Comparison of ENCODE assay signal across 11 cellular contexts in the genomic region with DNA sequence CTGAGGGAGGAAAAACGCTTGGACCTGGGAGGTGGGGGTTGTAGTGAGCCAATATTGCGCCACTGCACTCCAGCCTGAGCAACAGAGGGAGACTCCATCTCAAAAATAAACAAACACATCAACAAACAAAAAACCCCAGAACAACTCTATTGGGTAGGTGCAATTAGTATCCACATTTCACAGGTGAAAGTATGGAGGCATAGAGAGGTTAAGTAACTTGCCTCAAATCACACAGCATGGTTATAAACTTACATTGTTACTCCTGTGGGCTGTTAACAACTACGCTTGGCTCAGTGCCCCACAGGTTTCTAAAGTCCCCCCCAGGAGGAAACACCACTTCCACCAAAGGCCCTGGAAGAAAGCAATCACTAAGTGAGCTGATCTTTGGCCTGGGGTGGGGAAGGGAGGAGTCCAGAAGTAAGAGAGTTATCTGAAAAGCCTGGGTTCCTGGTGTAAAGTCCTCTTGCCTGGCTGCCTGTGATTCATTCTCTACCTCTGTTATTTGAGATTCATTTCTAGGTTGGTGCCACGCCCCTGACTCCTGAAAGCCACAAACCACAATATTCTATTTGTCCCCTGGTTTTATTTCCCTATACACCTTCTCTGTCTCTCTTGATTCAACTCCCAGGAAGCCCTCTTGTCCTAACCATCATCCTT.
DNase-seq lines count a peak whose midpoint lies in the region; ATAC-seq, FAIRE-seq and TF ChIP-seq lines count a peak whose summit lies in the region.
"Had no signal": no experiment of that assay in that cellular context is flagged by ENCODE, and none has a peak within 500 bp of the region (broad histone marks: within the 10 kb centered on the region; RNA-seq: fewer than 3 reads in every experiment).

No MANE protein-coding gene starts in this region.

- H3K27ac ChIP-seq in CD4-positive, CD25-positive, alpha-beta regulatory T cell (ENCODE audit: insufficient read depth, low read length, poor library complexity, severe bottlenecking): no peak overlapping the region
- no peak overlapping the region for H3K27ac ChIP-seq in GM23248

- H3K27me3 Mint-ChIP-seq in CD4-positive, CD25-positive, alpha-beta regulatory T cell: no peaks in the 10 kb centered on the region
- H3K27me3 Mint-ChIP-seq in WTC11 (ENCODE audit: low read depth): no peaks in the 10 kb centered on the region

- H3K36me3 ChIP-seq in CD4-positive, CD25-positive, alpha-beta regulatory T cell (ENCODE audit: control insufficient read depth, insufficient read depth, low read length): no peaks in the 10 kb centered on the region
- H3K36me3 ChIP-seq in GM23248 (ENCODE audit: low read depth) (no peaks in the 10 kb centered on the region), kidney epithelial cell (ENCODE audit: control insufficient read depth, insufficient read depth, low read length) (no peaks in the 10 kb centered on the region)
- H3K36me3 ChIP-seq: breast epithelium had no signal

- H3K27me3 ChIP-seq in CD4-positive, CD25-positive, alpha-beta regulatory T cell (ENCODE audit: control insufficient read depth, insufficient read depth, low read length): no peaks in the 10 kb centered on the region
- H3K27me3 ChIP-seq in GM23248 (replicated peaks; ENCODE audit: insufficient read depth): no peaks in the 10 kb centered on the region
- H3K27me3 ChIP-seq in kidney epithelial cell (ENCODE audit: control insufficient read depth, insufficient read depth, low read length): no peaks in the 10 kb centered on the region
- H3K27me3 ChIP-seq: breast epithelium had no signal

- DNase-seq in CD4-positive, CD25-positive, alpha-beta regulatory T cell: peak in 1 of 3 donors; percentile 41
- DNase-seq in GM23248 (peak; percentile 27), WTC11 (ENCODE audit: low spot score) (no peak), kidney epithelial cell (ENCODE audit: low read depth) (peak; percentile 14), D721Med (ENCODE audit: insufficient read length, low spot score) (no peak), RPMI8226 (no peak), Kasumi-1 (lab: John Stamatoyannopoulos, UW) (no peak)
- DNase-seq: kidney, NCI-H1436 had no signal

- no peaks in the 10 kb centered on the region for H3K9me3 ChIP-seq in CD4-positive, CD25-positive, alpha-beta regulatory T cell (ENCODE audit: control insufficient read depth in 2 of 2, low read length in 2 of 2)
- no peaks in the 10 kb centered on the region for H3K9me3 ChIP-seq in GM23248 (ENCODE audit: low read depth)
- H3K9me3 ChIP-seq: breast epithelium had no signal

- 92 to 98% methylated on average over 4 of the region's 4 CpGs for WGBS in GM23248 (ENCODE audit: low coverage in 1 of 2, low lambda C conversion rate in 2 of 2, missing lambda C conversion rate in 2 of 2), 2 experiments

- FAIRE-seq in D721Med (lab: Jason Lieb, UNC): no peak
- FAIRE-seq: kidney had no signal

- H3F3A ChIP-seq in GM23248 (ENCODE audit: insufficient read depth): peaks cover 22% of the 10 kb centered on the region

- TF ChIP-seq CTCF in WTC11 (IDR thresholded peaks at IDR 0.05) (no peak), kidney epithelial cell (IDR thresholded peaks at IDR 0.05; ENCODE audit: insufficient read depth, low read length, poor library complexity, severe bottlenecking) (no peak), D721Med (IDR thresholded peaks at IDR 0.05; ENCODE audit: insufficient read depth, missing control alignments) (no peak)

- H3K4me3 Mint-ChIP-seq in CD4-positive, CD25-positive, alpha-beta regulatory T cell: no peak overlapping the region
- no peak overlapping the region for H3K4me3 Mint-ChIP-seq in WTC11

- H3K9ac ChIP-seq in GM23248: no peak overlapping the region

- H4K20me1 ChIP-seq in GM23248 (ENCODE audit: insufficient read depth): no peaks in the 10 kb centered on the region

- in situ Hi-C loops in GM23248 (cut with MboI): loop anchor here (10.0 kb wide), 1 partner anchor 190 kb away; no protein-coding TSS in a partner anchor

- POLR2A ChIA-PET in WTC11 (lab: Charles Lee): no interaction called here

- H3K27ac Mint-ChIP-seq in CD4-positive, CD25-positive, alpha-beta regulatory T cell: peak overlapping the region; percentile 14 to 78 (median 40)
- peak overlapping the region; percentile 39; the same call in 1 of the 2 replicates for H3K27ac Mint-ChIP-seq in WTC11

- peaks cover 14% of the 10 kb centered on the region for H3K36me3 Mint-ChIP-seq in CD4-positive, CD25-positive, alpha-beta regulatory T cell
- no peaks in the 10 kb centered on the region for H3K36me3 Mint-ChIP-seq in WTC11

- CTCF ChIA-PET in WTC11 (lab: Charles Lee): no interaction called here

- peaks cover 16 to 68% (median 35%) of the 10 kb centered on the region in 4 donors for H3K4me1 Mint-ChIP-seq in CD4-positive, CD25-positive, alpha-beta regulatory T cell
- peaks cover 30% of the 10 kb centered on the region for H3K4me1 Mint-ChIP-seq in WTC11

- peaks cover 90% of the 10 kb centered on the region for H3K79me2 ChIP-seq in GM23248 (ENCODE audit: insufficient read depth)

- ATAC-seq in CD4-positive, CD25-positive, alpha-beta regulatory T cell (ENCODE audit: low read depth in 2 of 2): no peak
- ATAC-seq in WTC11: no peak
- ATAC-seq in GM19463 (IDR thresholded peaks at IDR 0.05; ENCODE audit: unreplicated experiment): no peak

- H3K4me2 ChIP-seq in GM23248 (ENCODE audit: unreplicated experiment): no peak overlapping the region

- no peaks in the 10 kb centered on the region for H3K4me1 ChIP-seq in CD4-positive, CD25-positive, alpha-beta regulatory T cell (ENCODE audit: control insufficient read depth, insufficient read depth, low read length, poor library complexity, severe bottlenecking)
- H3K4me1 ChIP-seq in GM23248 (ENCODE audit: insufficient read depth): peaks cover 27% of the 10 kb centered on the region
- H3K4me1 ChIP-seq: breast epithelium had no signal

- no peaks in the 10 kb centered on the region for H3K9me3 Mint-ChIP-seq in CD4-positive, CD25-positive, alpha-beta regulatory T cell
- H3K9me3 Mint-ChIP-seq in WTC11: no peaks in the 10 kb centered on the region

- no peaks in the 10 kb centered on the region for H3K9me2 ChIP-seq in GM23248 (ENCODE audit: insufficient read depth)

- H3K4me3 ChIP-seq in CD4-positive, CD25-positive, alpha-beta regulatory T cell (ENCODE audit: low read depth, low read length): no peak overlapping the region
- no peak overlapping the region for H3K4me3 ChIP-seq in GM23248
- no peak overlapping the region for H3K4me3 ChIP-seq in kidney epithelial cell (ENCODE audit: low read depth, low read length)
- H3K4me3 ChIP-seq: breast epithelium had no signal

- H2AFZ ChIP-seq in GM23248: no peak overlapping the region

TF ChIP-seq in WTC11, 78 proteins besides CTCF, POLR2A, EP300 and RAD21:
- TF ChIP-seq MYBL2 (CRISPR knock-in tag; IDR thresholded peaks at IDR 0.05): no peak
- TF ChIP-seq, protein P1, sequence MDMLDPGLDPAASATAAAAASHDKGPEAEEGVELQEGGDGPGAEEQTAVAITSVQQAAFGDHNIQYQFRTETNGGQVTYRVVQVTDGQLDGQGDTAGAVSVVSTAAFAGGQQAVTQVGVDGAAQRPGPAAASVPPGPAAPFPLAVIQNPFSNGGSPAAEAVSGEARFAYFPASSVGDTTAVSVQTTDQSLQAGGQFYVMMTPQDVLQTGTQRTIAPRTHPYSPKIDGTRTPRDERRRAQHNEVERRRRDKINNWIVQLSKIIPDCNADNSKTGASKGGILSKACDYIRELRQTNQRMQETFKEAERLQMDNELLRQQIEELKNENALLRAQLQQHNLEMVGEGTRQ (CRISPR knock-in tag; IDR thresholded peaks at IDR 0.05): no peak

Comparison
In these comparisons a context has a peak if more than half of its experiments do, and no peak if none do; other contexts are left out.
1. DNase-seq: peak in GM23248 (single experiment) and kidney epithelial cell (single experiment); none in WTC11 (single experiment), D721Med (single experiment), RPMI8226 (single experiment) and Kasumi-1 (0 of 2).